ENCODE assay signal across 17 cellular contexts in genomic region chr6:107813555-107814194, GRCh38.
"Had no signal": no experiment of that assay in that cellular context is flagged by ENCODE, and none has a peak within 500 bp of the region (broad histone marks: within the 10 kb centered on the region; RNA-seq: fewer than 3 reads in every experiment).

No MANE protein-coding gene starts in this region.

- H3K4me3 ChIP-seq: dorsolateral prefrontal cortex, esophagus squamous epithelium, lung, suprapubic skin, transverse colon had no signal

- H3K9me3 ChIP-seq: esophagus squamous epithelium, suprapubic skin, transverse colon had no signal

- H3K27me3 ChIP-seq: dorsolateral prefrontal cortex, transverse colon had no signal

- H3K4me1 ChIP-seq: suprapubic skin, transverse colon had no signal

- H3K36me3 ChIP-seq: esophagus squamous epithelium, suprapubic skin, transverse colon had no signal

- DNase-seq: activated CD4-positive, alpha-beta T cell treated with anti-CD3 and anti-CD28 coated beads, Interleukin-2, amount 10 ng/mL, durations not matched to agents 24 days and 14 days; activated naive CD8-positive, alpha-beta T cell treated with anti-CD3 and anti-CD28 coated beads for 36 hours; activated T-cell treated with anti-CD3 and anti-CD28 coated beads for 4 hours; amygdala; caudate nucleus; dorsolateral prefrontal cortex; esophagus squamous epithelium; hippocampal formation; islet precursor cell; midbrain; nephron progenitor cell; occipital lobe; retina; T1000; transverse colon had no signal

- H3K27ac ChIP-seq: dorsolateral prefrontal cortex, esophagus squamous epithelium, suprapubic skin, transverse colon had no signal
